ENCODE assay signal across 24 cellular contexts in genomic region chrX:38893441-38893840, GRCh38.
DNase-seq lines count a peak whose midpoint lies in the region; FAIRE-seq and TF ChIP-seq lines count a peak whose summit lies in the region.
"Had no signal": no experiment of that assay in that cellular context is flagged by ENCODE, and none has a peak within 500 bp of the region (broad histone marks: within the 10 kb centered on the region; RNA-seq: fewer than 3 reads in every experiment).

No MANE protein-coding gene starts in this region.

- WGBS in smooth muscle cell (ENCODE audit: low lambda C conversion rate): 73% methylated on average over 4 of the region's 4 CpGs
- WGBS in lower leg skin, 2 donors: 84 to 88% methylated on average over 4 of the region's 4 CpGs

- no peak for TF ChIP-seq POLR2A in lower leg skin (IDR thresholded peaks at IDR 0.05)

- DNase-seq in GM19239 (ENCODE audit: insufficient read length, low spot score): no peak
- peak; percentile 6 for DNase-seq in RPMI7951 (ENCODE audit: low read depth)
- peak; percentile 0 for DNase-seq in glomerular visceral epithelial cell (ENCODE audit: extremely low spot score)
- DNase-seq in smooth muscle cell (lab: John Stamatoyannopoulos, UW; ENCODE audit: unreplicated experiment): no peak
- no peak for DNase-seq in activated T-helper 2 cell treated with anti-CD3 and anti-CD28 coated beads, Interferon-gamma antibody, Interleukin-2, Interleukin-4, amounts not matched to agents 10 μg/mL and 5 μg/mL and 100 μg/mL, durations not matched to agents 14 hours and 24 hours and 36 hours (ENCODE audit: low spot score)
- DNase-seq in NCI-H1048 (lab: John Stamatoyannopoulos, UW): no peak
- no peak for DNase-seq in lower leg skin (ENCODE audit: low spot score in 2 of 2)
- DNase-seq: C1 segment of cervical spinal cord; CD4-positive, alpha-beta memory T cell; COR-L47; EL; GDM1; GM23248; H9; KBM-7; MG63; NCI-H2029 treated with DMSO at 0.1 percent for 48 hours; NCI-H69; SIG-M5; SW 1271 had no signal

- no peak overlapping the region for H2AFZ ChIP-seq in smooth muscle cell (ENCODE audit: low read depth)
- H2AFZ ChIP-seq: GM23248 had no signal

- no peaks in the 10 kb centered on the region for H3K27me3 Mint-ChIP-seq in activated T-helper 2 cell treated with anti-CD3 and anti-CD28 coated beads, Interferon-gamma antibody, Interleukin-2, Interleukin-4, amounts not matched to agents 10 μg/mL and 5 μg/mL and 100 μg/mL, durations not matched to agents 14 hours and 24 hours and 36 hours (ENCODE audit: low read depth)

- no peaks in the 10 kb centered on the region for H4K20me1 ChIP-seq in smooth muscle cell (ENCODE audit: low read depth)

- intact Hi-C loops in activated T-helper 2 cell treated with anti-CD3 and anti-CD28 coated beads, Interferon-gamma antibody, Interleukin-2, Interleukin-4, amounts not matched to agents 10 μg/mL and 5 μg/mL and 100 μg/mL, durations not matched to agents 14 hours and 24 hours and 36 hours (cut with micrococcal nuclease): loop anchor here (2.0 to 5.0 kb wide), 2 partner anchors 77 to 91 kb away; partner anchors contain the start of gene MID1IP1
- intact Hi-C loops in lower leg skin (cut with DNase I; ENCODE audit: low total_unique reads): no loop called here

- H3K27me3 ChIP-seq in smooth muscle cell (ENCODE audit: low read depth): no peaks in the 10 kb centered on the region
- H3K27me3 ChIP-seq: MG63 had no signal

- no peaks in the 10 kb centered on the region for H3F3A ChIP-seq in smooth muscle cell (ENCODE audit: low read depth)

- no peak for TF ChIP-seq CTCF in smooth muscle cell (IDR thresholded peaks at IDR 0.05; ENCODE audit: borderline replicate concordance, insufficient read depth, poor library complexity, severe bottlenecking)
- TF ChIP-seq CTCF in lower leg skin (IDR thresholded peaks at IDR 0.05): no peak

- no peaks in the 10 kb centered on the region for H3K9me3 ChIP-seq in smooth muscle cell (replicated peaks; ENCODE audit: low read depth)
- H3K9me3 ChIP-seq: A549, MG63 had no signal

- no peak overlapping the region for H3K4me3 ChIP-seq in smooth muscle cell
- no peak overlapping the region for H3K4me3 ChIP-seq in lower leg skin (ENCODE audit: low read depth, poor library complexity, severe bottlenecking)
- H3K4me3 ChIP-seq: A549, GM12878, GM23248, MG63, SK-N-MC had no signal

- peak overlapping the region; percentile 64 for H3K27ac ChIP-seq in smooth muscle cell (ENCODE audit: low read depth)
- H3K27ac ChIP-seq: A549, GM23248, SK-N-MC had no signal

- FAIRE-seq in GM19239 (lab: Jason Lieb, UNC): peak; percentile 52
- FAIRE-seq: A549, GM12878, HTR-8/SVneo had no signal

- no peaks in the 10 kb centered on the region for H3K4me1 ChIP-seq in smooth muscle cell (ENCODE audit: low read depth)
- H3K4me1 ChIP-seq: A549 had no signal

- H3K4me1 Mint-ChIP-seq in activated T-helper 2 cell treated with anti-CD3 and anti-CD28 coated beads, Interferon-gamma antibody, Interleukin-2, Interleukin-4, amounts not matched to agents 10 μg/mL and 5 μg/mL and 100 μg/mL, durations not matched to agents 14 hours and 24 hours and 36 hours (ENCODE audit: low read depth): peaks cover 10% of the 10 kb centered on the region

- no peaks in the 10 kb centered on the region for H3K79me2 ChIP-seq in smooth muscle cell (ENCODE audit: low read depth)

- H3K27ac Mint-ChIP-seq in activated T-helper 2 cell treated with anti-CD3 and anti-CD28 coated beads, Interferon-gamma antibody, Interleukin-2, Interleukin-4, amounts not matched to agents 10 μg/mL and 5 μg/mL and 100 μg/mL, durations not matched to agents 14 hours and 24 hours and 36 hours: no peak overlapping the region
- H3K27ac Mint-ChIP-seq: CD4-positive, alpha-beta memory T cell; H9 had no signal

- H3K36me3 Mint-ChIP-seq in activated T-helper 2 cell treated with anti-CD3 and anti-CD28 coated beads, Interferon-gamma antibody, Interleukin-2, Interleukin-4, amounts not matched to agents 10 μg/mL and 5 μg/mL and 100 μg/mL, durations not matched to agents 14 hours and 24 hours and 36 hours (ENCODE audit: low read depth): no peaks in the 10 kb centered on the region
- H3K36me3 Mint-ChIP-seq: CD4-positive, alpha-beta memory T cell had no signal

- peak overlapping the region; percentile 1 for H3K4me2 ChIP-seq in smooth muscle cell
- H3K4me2 ChIP-seq: A549 had no signal

- H3K9ac ChIP-seq in smooth muscle cell (ENCODE audit: low read depth): no peak overlapping the region
- H3K9ac ChIP-seq: GM23248 had no signal

- H3K9me3 Mint-ChIP-seq in activated T-helper 2 cell treated with anti-CD3 and anti-CD28 coated beads, Interferon-gamma antibody, Interleukin-2, Interleukin-4, amounts not matched to agents 10 μg/mL and 5 μg/mL and 100 μg/mL, durations not matched to agents 14 hours and 24 hours and 36 hours: no peaks in the 10 kb centered on the region
- H3K9me3 Mint-ChIP-seq: CD4-positive, alpha-beta memory T cell had no signal

- no peaks in the 10 kb centered on the region for H3K36me3 ChIP-seq in smooth muscle cell (ENCODE audit: low read depth)
- H3K36me3 ChIP-seq: MG63 had no signal

- no peak overlapping the region for H3K4me3 Mint-ChIP-seq in activated T-helper 2 cell treated with anti-CD3 and anti-CD28 coated beads, Interferon-gamma antibody, Interleukin-2, Interleukin-4, amounts not matched to agents 10 μg/mL and 5 μg/mL and 100 μg/mL, durations not matched to agents 14 hours and 24 hours and 36 hours (ENCODE audit: low read depth)
- H3K4me3 Mint-ChIP-seq: CD4-positive, alpha-beta memory T cell; H9 had no signal

Comparison
In these comparisons a context has a peak if more than half of its experiments do, and no peak if none do; other contexts are left out.
1. DNase-seq: peak in RPMI7951 (single experiment) and glomerular visceral epithelial cell (single experiment); none in GM19239 (single experiment), smooth muscle cell (single experiment), activated T-helper 2 cell treated with anti-CD3 and anti-CD28 coated beads, Interferon-gamma antibody, Interleukin-2, Interleukin-4, amounts not matched to agents 10 μg/mL and 5 μg/mL and 100 μg/mL, durations not matched to agents 14 hours and 24 hours and 36 hours (single experiment), NCI-H1048 (single experiment) and lower leg skin (0 of 2).